In genomic region chr9:41357918-41358404, GRCh38 we compare ENCODE assay signal across 7 cellular contexts.
DNase-seq lines count a peak whose midpoint lies in the region; ATAC-seq and TF ChIP-seq lines count a peak whose summit lies in the region.
"Not testable (repeated sequence)": the region's sequence is repeated elsewhere in the genome, so short reads cannot be mapped to it uniquely, and the experiment has no call there.

No MANE protein-coding gene starts in this region.

- DNase-seq in GM06990 (ENCODE audit: extremely low read depth, insufficient read length): peak; percentile 28
- DNase-seq in activated CD8-positive, alpha-beta T cell treated with anti-CD3 and anti-CD28 coated beads for 36 hours: peak; percentile 17
- DNase-seq in brain microvascular endothelial cell, foreskin fibroblast, gastrocnemius medialis: not testable (repeated sequence)

- H3K36me3 ChIP-seq in GM06990 (ENCODE audit: control insufficient read depth, insufficient read depth, low read length); OCI-LY1 (ENCODE audit: insufficient read depth, low read length); brain microvascular endothelial cell (replicated peaks); muscle layer of colon (ENCODE audit: insufficient read depth, low read length); gastrocnemius medialis: not testable (repeated sequence)

- not testable (repeated sequence) for H4K20me1 ChIP-seq in OCI-LY1 (ENCODE audit: insufficient read depth, low read length)

- POLR2A ChIA-PET in activated CD8-positive, alpha-beta T cell treated with anti-CD3 and anti-CD28 coated beads for 36 hours (lab: Charles Lee): not testable (repeated sequence)

- TF ChIP-seq POLR2A in gastrocnemius medialis (IDR thresholded peaks at IDR 0.05): not testable (repeated sequence)

- not testable (repeated sequence) for TF ChIP-seq CTCF in GM06990 (IDR thresholded peaks at IDR 0.05; ENCODE audit: insufficient read depth, low read length, poor library complexity, severe bottlenecking); OCI-LY1 (IDR thresholded peaks at IDR 0.05; ENCODE audit: low read length); activated CD8-positive, alpha-beta T cell treated with anti-CD3 and anti-CD28 coated beads for 36 hours (IDR thresholded peaks at IDR 0.05); brain microvascular endothelial cell (IDR thresholded peaks at IDR 0.05; ENCODE audit: low read depth, low read length, missing control alignments); foreskin fibroblast (IDR thresholded peaks at IDR 0.05; ENCODE audit: low read depth, low read length); gastrocnemius medialis (IDR thresholded peaks at IDR 0.05 in 4 of 5, conservative IDR thresholded peaks at IDR 0.05 in 1 of 5)

- peak overlapping the region; percentile 91 for H3K27ac ChIP-seq in OCI-LY1 (ENCODE audit: low read depth, low read length, poor library complexity, severe bottlenecking)
- not testable (repeated sequence) for H3K27ac ChIP-seq in brain microvascular endothelial cell
- H3K27ac ChIP-seq in muscle layer of colon (ENCODE audit: low read depth, low read length): peak overlapping the region; percentile 23
- peak overlapping the region; percentile 85 to 90 (median 88) for H3K27ac ChIP-seq in gastrocnemius medialis

- not testable (repeated sequence) for H3K79me2 ChIP-seq in OCI-LY1 (ENCODE audit: insufficient read depth, low read length)

- intact Hi-C loops in activated CD8-positive, alpha-beta T cell treated with anti-CD3 and anti-CD28 coated beads for 36 hours (cut with micrococcal nuclease); gastrocnemius medialis (cut with DNase I; ENCODE audit: low total_unique reads): not testable (repeated sequence)

- CTCF ChIA-PET in activated CD8-positive, alpha-beta T cell treated with anti-CD3 and anti-CD28 coated beads for 36 hours (lab: Charles Lee): not testable (repeated sequence)

- H3K9ac ChIP-seq in OCI-LY1 (ENCODE audit: low read length): peak overlapping the region; percentile 77; the same call in 1 of the 2 replicates
- H3K9ac ChIP-seq in muscle layer of colon (ENCODE audit: low read length): not testable (repeated sequence)

- peaks cover 18% of the 10 kb centered on the region for H3K4me1 ChIP-seq in OCI-LY1 (ENCODE audit: insufficient read depth, low read length, severe bottlenecking)
- H3K4me1 ChIP-seq in muscle layer of colon (ENCODE audit: insufficient read depth, low read length); gastrocnemius medialis: not testable (repeated sequence)

- not testable (repeated sequence) for H2AFZ ChIP-seq in OCI-LY1 (ENCODE audit: low read length)

- not testable (repeated sequence) for H3K36me3 Mint-ChIP-seq in activated CD8-positive, alpha-beta T cell treated with anti-CD3 and anti-CD28 coated beads for 36 hours (ENCODE audit: low read depth)

- H3K9me2 ChIP-seq in OCI-LY1 (ENCODE audit: low read depth, low read length): not testable (repeated sequence)

- H3K4me3 Mint-ChIP-seq in activated CD8-positive, alpha-beta T cell treated with anti-CD3 and anti-CD28 coated beads for 36 hours: peak overlapping the region; percentile 99

- in situ Hi-C loops in brain microvascular endothelial cell (cut with HindIII; ENCODE audit: low pct_ligation_motif_present, low sequenced_read_pairs); gastrocnemius medialis (cut with MboI; ENCODE audit: low sequenced_read_pairs in 4 of 4): not testable (repeated sequence)

- peak overlapping the region; percentile 97 for H3K27ac Mint-ChIP-seq in activated CD8-positive, alpha-beta T cell treated with anti-CD3 and anti-CD28 coated beads for 36 hours

- H3K9me3 ChIP-seq in OCI-LY1 (ENCODE audit: low read length); muscle layer of colon (ENCODE audit: low read length); gastrocnemius medialis: not testable (repeated sequence)

- H3F3A ChIP-seq in OCI-LY1 (ENCODE audit: insufficient read depth, low read length): not testable (repeated sequence)

- H3K4me3 ChIP-seq in GM06990 (replicated peaks; ENCODE audit: low read depth, low read length) (peak overlapping the region; percentile 59), OCI-LY1 (ENCODE audit: low read depth, low read length, poor library complexity, severe bottlenecking) (peak overlapping the region; percentile 75), brain microvascular endothelial cell (ENCODE audit: low read depth, low read length) (peak overlapping the region; percentile 27), foreskin fibroblast (ENCODE audit: low read depth in 1 of 2, low read length in 2 of 2) (peak overlapping the region; percentile 64 to 71), gastrocnemius medialis (peak overlapping the region; percentile 67 to 79 (median 76))
- not testable (repeated sequence) for H3K4me3 ChIP-seq in muscle layer of colon (ENCODE audit: low read depth in 1 of 2, low read length in 2 of 2)

- H3K27me3 Mint-ChIP-seq in activated CD8-positive, alpha-beta T cell treated with anti-CD3 and anti-CD28 coated beads for 36 hours: not testable (repeated sequence)

- not testable (repeated sequence) for H3K27me3 ChIP-seq in GM06990 (replicated peaks; ENCODE audit: control insufficient read depth, insufficient read depth, low read length); OCI-LY1 (ENCODE audit: insufficient read depth, low read length); brain microvascular endothelial cell (replicated peaks); muscle layer of colon (ENCODE audit: control insufficient read depth in 1 of 2, insufficient read depth in 2 of 2, low read length in 2 of 2); gastrocnemius medialis

- H3K4me2 ChIP-seq in OCI-LY1 (ENCODE audit: low read length): peak overlapping the region; percentile 64

- H3K4me1 Mint-ChIP-seq in activated CD8-positive, alpha-beta T cell treated with anti-CD3 and anti-CD28 coated beads for 36 hours (ENCODE audit: low read depth): not testable (repeated sequence)

- H3K9me3 Mint-ChIP-seq in activated CD8-positive, alpha-beta T cell treated with anti-CD3 and anti-CD28 coated beads for 36 hours: not testable (repeated sequence)

- ATAC-seq in activated CD8-positive, alpha-beta T cell treated with anti-CD3 and anti-CD28 coated beads for 36 hours; gastrocnemius medialis: not testable (repeated sequence)
